1 cellular context compared by ENCODE assay signal in the genomic region with DNA sequence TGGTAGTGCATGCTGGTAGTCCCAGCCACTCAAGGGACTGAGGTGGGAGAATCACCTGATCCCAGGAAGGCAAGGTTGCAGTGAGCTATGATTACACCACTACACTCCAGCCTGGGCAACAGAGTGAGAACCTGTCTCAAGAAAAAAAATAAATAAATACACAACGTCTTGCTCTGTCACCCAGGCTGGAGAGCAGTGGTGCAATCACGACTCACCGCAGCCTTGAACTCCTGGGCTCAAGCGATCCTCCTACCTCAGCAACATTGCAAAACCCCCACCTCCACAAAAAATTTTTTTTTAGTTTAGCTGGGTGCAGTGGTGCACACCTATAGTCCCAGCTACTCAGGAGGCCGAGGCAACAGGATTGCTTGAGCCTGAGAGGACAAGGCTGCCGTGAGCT.
A peak's percentile ranks its signal among the peaks of the same experiment; 100 is the strongest.
TF ChIP-seq lines count a peak whose summit lies in the region.

No MANE protein-coding gene starts in this region.

TF ChIP-seq in K562, 482 proteins besides CTCF, POLR2A, EP300 and RAD21:
- TF ChIP-seq RBM14 (IDR thresholded peaks at IDR 0.05; ENCODE audit: borderline replicate concordance, insufficient read depth, low read depth, low read length) (no peak), ZNF134 (CRISPR knock-in tag; conservative IDR thresholded peaks at IDR 0.05) (no peak), HNRNPLL (IDR thresholded peaks at IDR 0.05; ENCODE audit: low read depth, low read length, poor library complexity, severe bottlenecking) (no peak), ZNF354B (CRISPR knock-in tag; IDR thresholded peaks at IDR 0.05) (no peak)
- TF ChIP-seq, protein P1, sequence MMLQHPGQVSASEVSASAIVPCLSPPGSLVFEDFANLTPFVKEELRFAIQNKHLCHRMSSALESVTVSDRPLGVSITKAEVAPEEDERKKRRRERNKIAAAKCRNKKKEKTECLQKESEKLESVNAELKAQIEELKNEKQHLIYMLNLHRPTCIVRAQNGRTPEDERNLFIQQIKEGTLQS (IDR thresholded peaks at IDR 0.05) = 0 out of 2 replicates have a peak, but pooled peaks have one; percentile 40
- TF ChIP-seq, protein P1 (CRISPR knock-in tag; conservative IDR thresholded peaks at IDR 0.05) = no peak
TF ChIP-seq in K562: peak in this region for 1.
